Comparison of ENCODE assay signal across 20 cellular contexts in genomic region chr7:156656598-156656997, GRCh38. TPM values are rescaled to one million over a fixed set of nuclear protein-coding genes. Genes with fewer than 3 reads are reported as not detected.
DNase-seq lines count a peak whose midpoint lies in the region; ATAC-seq, FAIRE-seq and TF ChIP-seq lines count a peak whose summit lies in the region.
"Had no signal": no experiment of that assay in that cellular context is flagged by ENCODE, and none has a peak within 500 bp of the region (broad histone marks: within the 10 kb centered on the region; RNA-seq: fewer than 3 reads in every experiment).

No MANE protein-coding gene starts in this region.

- TF ChIP-seq EP300 in HepG2 (IDR thresholded peaks at IDR 0.05; ENCODE audit: low read depth in 2 of 2, low read length in 2 of 2), result no peak
- TF ChIP-seq EP300 in HepG2 (CRISPR knock-in tag; IDR thresholded peaks at IDR 0.05; ENCODE audit: borderline replicate concordance), result no peak

- WGBS in HepG2 (ENCODE audit: low lambda C conversion rate), result 92% methylated on average over 7 of the region's 7 CpGs
- 69% methylated on average over 5 of the region's 7 CpGs for WGBS in right lobe of liver (ENCODE audit: insufficient coverage, low coverage, low lambda C conversion rate, missing lambda C conversion rate)
- WGBS in body of pancreas, 2 donors, result 78 to 85% methylated on average over 7 of the region's 7 CpGs

- no peak for TF ChIP-seq RAD21 in HepG2 (CRISPR knock-in tag; IDR thresholded peaks at IDR 0.05)

- H3K4me1 ChIP-seq in HepG2 (ENCODE audit: insufficient read depth, low read length) (no peaks in the 10 kb centered on the region), right lobe of liver (no peaks in the 10 kb centered on the region), body of pancreas (no peaks in the 10 kb centered on the region)

- BruUV-seq in HepG2 (replicated peaks; lab: Mats Ljungman, UMichigan), result no TSS peak

- TF ChIP-seq POLR2A in HepG2 (IDR thresholded peaks at IDR 0.05; ENCODE audit: insufficient read depth in 1 of 2, low read depth in 2 of 2, low read length in 2 of 2), result no peak
- TF ChIP-seq POLR2A in right lobe of liver (IDR thresholded peaks at IDR 0.05), result no peak
- TF ChIP-seq POLR2A in body of pancreas (IDR thresholded peaks at IDR 0.05), result no peak

- H2AFZ ChIP-seq in HepG2 (ENCODE audit: low read length), result no peak overlapping the region

- no peaks in the 10 kb centered on the region for H3K36me3 ChIP-seq in HepG2 (replicated peaks in 1 of 2; ENCODE audit: control insufficient read depth in 1 of 2, insufficient read depth in 2 of 2, low read length in 2 of 2)
- no peaks in the 10 kb centered on the region for H3K36me3 ChIP-seq in right lobe of liver
- H3K36me3 ChIP-seq in body of pancreas (replicated peaks in 1 of 2; ENCODE audit: insufficient read depth in 1 of 2, low read depth in 2 of 2), result no peaks in the 10 kb centered on the region
- H3K36me3 ChIP-seq: thoracic aorta had no signal

- TF ChIP-seq CTCF in HepG2 (CRISPR knock-in tag; IDR thresholded peaks at IDR 0.05), result no peak
- no peak for TF ChIP-seq CTCF in right lobe of liver (IDR thresholded peaks at IDR 0.05)
- no peak for TF ChIP-seq CTCF in body of pancreas (IDR thresholded peaks at IDR 0.05)

- CTCF ChIA-PET in HepG2 (lab: Yijun Ruan, JAX; ENCODE audit: low intra/inter-chr PET ratio, low total read pairs), result no interaction called here

- intact Hi-C loops in HepG2 (cut with micrococcal nuclease; ENCODE audit: unreplicated experiment), result no loop called here
- intact Hi-C loops in right lobe of liver (cut with DNase I), result no loop called here
- intact Hi-C loops in body of pancreas (cut with DNase I), result no loop called here

- in situ Hi-C loops in HepG2 (cut with HindIII; ENCODE audit: extremely low pct_ligation_motif_present, low pct_unique_long_range_greater_than_20kb), result loop anchor here (10.0 kb wide), 1 partner anchor 108 kb away; no protein-coding TSS in a partner anchor

- ATAC-seq in HepG2, result no peak; the same call in 2 of the 3 replicates
- ATAC-seq in right lobe of liver, result no peak
- ATAC-seq in HG02623 (IDR thresholded peaks at IDR 0.05; ENCODE audit: unreplicated experiment), result peak; percentile 53
- peak; percentile 53 for ATAC-seq in HG03442 (IDR thresholded peaks at IDR 0.05; ENCODE audit: unreplicated experiment)
- no peak for ATAC-seq in body of pancreas
- ATAC-seq in GM21381 (IDR thresholded peaks at IDR 0.05; ENCODE audit: unreplicated experiment), result no peak
- ATAC-seq: left lobe of liver had no signal

- H3K4me3 ChIP-seq in HepG2 (replicated peaks in 1 of 3; ENCODE audit: insufficient read depth in 1 of 3, low read depth in 2 of 3, low read length in 3 of 3) (no peak overlapping the region), right lobe of liver (no peak overlapping the region), body of pancreas (no peak overlapping the region)
- H3K4me3 ChIP-seq: thoracic aorta had no signal

- H4K20me1 ChIP-seq in HepG2 (ENCODE audit: insufficient read depth, low read length), result no peaks in the 10 kb centered on the region

- H3K4me2 ChIP-seq in HepG2 (ENCODE audit: low read depth, low read length), result no peak overlapping the region

- POLR2A ChIA-PET in HepG2 (lab: Yijun Ruan, JAX), result no interaction called here

- H3K79me2 ChIP-seq in HepG2 (ENCODE audit: insufficient read depth, low read length), result no peaks in the 10 kb centered on the region

- H3K9ac ChIP-seq in HepG2 (ENCODE audit: insufficient read depth, low read depth, low read length), result no peak overlapping the region

- H3K27ac ChIP-seq in HepG2 (ENCODE audit: extremely low read length, insufficient read depth, low read length) (no peak overlapping the region), right lobe of liver (no peak overlapping the region), body of pancreas (no peak overlapping the region)
- H3K27ac ChIP-seq: thoracic aorta had no signal

- FAIRE-seq in HepG2 (lab: Jason Lieb, UNC), result no peak
- FAIRE-seq: GM12891 had no signal

- H3K27me3 ChIP-seq in HepG2 (ENCODE audit: control insufficient read depth in 1 of 2, insufficient read depth in 2 of 2, low read length in 2 of 2), result no peaks in the 10 kb centered on the region
- H3K27me3 ChIP-seq in right lobe of liver, result no peaks in the 10 kb centered on the region
- H3K27me3 ChIP-seq in body of pancreas, result no peaks in the 10 kb centered on the region

- H3K9me3 ChIP-seq in HepG2 (ENCODE audit: low read length) (no peaks in the 10 kb centered on the region), right lobe of liver (no peaks in the 10 kb centered on the region), body of pancreas (no peaks in the 10 kb centered on the region)
- H3K9me3 ChIP-seq: thoracic aorta had no signal

- no peak for DNase-seq in HepG2 (ENCODE audit: low spot score)
- DNase-seq in right lobe of liver, result no peak
- DNase-seq in body of pancreas, result no peak
- no peak for DNase-seq in NCI-H345 treated with DMSO at 0.1 percent for 48 hours (lab: John Stamatoyannopoulos, UW; ENCODE audit: unreplicated experiment)
- DNase-seq in NCI-H82 (lab: John Stamatoyannopoulos, UW), result no peak
- DNase-seq: activated CD4-positive, alpha-beta T cell treated with anti-CD3 and anti-CD28 coated beads, Interleukin-2, amount 50 U/mL, for 1 hour; activated naive CD4-positive, alpha-beta T cell; anterior cingulate cortex; effector CD4-positive, alpha-beta T cell; midbrain; NCI-H1694; NCI-H446 treated with DMSO at 0.1 percent for 48 hours; stimulated activated CD4-positive, alpha-beta T cell treated with anti-CD3 and anti-CD28 coated beads, Interleukin-12 subunit alpha, Interleukin-12 subunit beta, amount 100 ng/mL, for 4 hours had no signal

RNA-seq across cellular contexts. Expression of gene RNF32, which starts 16.0 kb away (rescaled TPM):
- not detected in 2 replicates for total RNA-seq in HepG2 (2016; rRNA removed; fragmentation: Illumina TruSeq; extraction: Trizol)
- total RNA-seq in HepG2 (2016; cell fraction: cytosol; rRNA removed; fragmentation: Illumina TruSeq; extraction: Trizol; ENCODE audit: low read depth), result not detected in 2 replicates
- total RNA-seq in HepG2 (2016; cell fraction: insoluble cytoplasmic fraction; rRNA removed; fragmentation: Illumina TruSeq; extraction: Trizol), result not detected in 2 replicates
- not detected in 2 replicates for total RNA-seq in HepG2 (2016; cell fraction: membrane; rRNA removed; fragmentation: Illumina TruSeq; extraction: Trizol)
- not detected in 2 replicates for total RNA-seq in HepG2 (2016; cell fraction: nucleus; rRNA removed; fragmentation: Illumina TruSeq; extraction: Trizol)
- polyA plus RNA-seq in HepG2 (2011; rRNA removed), result not detected in 2 replicates
- polyA plus RNA-seq in HepG2 (2011; cell fraction: cytosol; rRNA removed), result not detected in 2 replicates
- polyA plus RNA-seq in HepG2 (2011; cell fraction: nucleus; rRNA removed), result not detected in 2 replicates
- polyA plus RNA-seq in HepG2 (2012), result 1.0 and 1.6 TPM in 2 replicates
- not detected in 2 replicates for polyA plus RNA-seq in HepG2 (2016; cell fraction: cytosol; fragmentation: Illumina TruSeq; extraction: Trizol; ENCODE audit: low read depth)
- polyA plus RNA-seq in HepG2 (2016; cell fraction: insoluble cytoplasmic fraction; fragmentation: Illumina TruSeq; extraction: Trizol; ENCODE audit: low read depth), result not detected in 2 replicates
- polyA plus RNA-seq in HepG2 (2016; cell fraction: membrane; fragmentation: Illumina TruSeq; extraction: Trizol; ENCODE audit: low read depth), result not detected in 2 replicates
- polyA plus RNA-seq in HepG2 (2016; cell fraction: nucleus; fragmentation: Illumina TruSeq; extraction: Trizol; ENCODE audit: insufficient read depth, low read depth), result not detected in 2 replicates
- not detected in 2 replicates for polyA minus RNA-seq in HepG2 (2011; rRNA and poly(A)+ RNA removed; ENCODE audit: low replicate concordance)
- not detected in 2 replicates for polyA minus RNA-seq in HepG2 (2011; cell fraction: cytosol; rRNA and poly(A)+ RNA removed)
- polyA minus RNA-seq in HepG2 (2011; cell fraction: nucleus; rRNA and poly(A)+ RNA removed), result not detected in 2 replicates
- under 1 TPM in 5 of 6 experiments, not detected in 1; 0.23 to 0.84 (median 0.66) TPM for total RNA-seq in right lobe of liver
- total RNA-seq in body of pancreas, result under 1 TPM; 0.26 to 0.99 TPM
- total RNA-seq: A172, thoracic aorta had no signal

Comparison
In these comparisons a context has a peak if more than half of its experiments do, and no peak if none do; other contexts are left out.
1. ATAC-seq: peak in HG02623 (single experiment) and HG03442 (single experiment); none in HepG2 (single experiment), right lobe of liver (0 of 4), body of pancreas (single experiment) and GM21381 (single experiment).